Comparison of ENCODE assay signal across 21 cellular contexts in genomic region chr12:72236071-72236705, GRCh38. TPM values are rescaled to one million over a fixed set of nuclear protein-coding genes. Genes with fewer than 3 reads are reported as not detected.
"Had no signal": no experiment of that assay in that cellular context is flagged by ENCODE, and none has a peak within 500 bp of the region (broad histone marks: within the 10 kb centered on the region; RNA-seq: fewer than 3 reads in every experiment).

No MANE protein-coding gene starts in this region.

- H3K4me1 Mint-ChIP-seq: activated CD8-positive, alpha-beta memory T cell treated with anti-CD3 and anti-CD28 coated beads, Interleukin-2, amount 10 ng/mL, durations not matched to agents 7 days and 5 days; activated naive CD8-positive, alpha-beta T cell treated with anti-CD3 and anti-CD28 coated beads, Interleukin-2, amount 10 ng/mL, durations not matched to agents 7 days and 5 days; neural progenitor cell had no signal

- H3K4me3 ChIP-seq: coronary artery, hepatocyte, neural progenitor cell, pancreas, stomach, thoracic aorta had no signal

- H3K4me3 Mint-ChIP-seq: activated CD8-positive, alpha-beta memory T cell treated with anti-CD3 and anti-CD28 coated beads, Interleukin-2, amount 10 ng/mL, durations not matched to agents 7 days and 5 days; activated naive CD8-positive, alpha-beta T cell treated with anti-CD3 and anti-CD28 coated beads, Interleukin-2, amount 10 ng/mL, durations not matched to agents 7 days and 5 days; activated T-cell treated with anti-CD3 and anti-CD28 coated beads, Interleukin-2, amount 50 U/mL, for 4 hours; mesothelial cell of epicardium; neural progenitor cell had no signal

- H3K36me3 Mint-ChIP-seq: activated CD8-positive, alpha-beta memory T cell treated with anti-CD3 and anti-CD28 coated beads, Interleukin-2, amount 10 ng/mL, durations not matched to agents 7 days and 5 days; activated naive CD8-positive, alpha-beta T cell treated with anti-CD3 and anti-CD28 coated beads, Interleukin-2, amount 10 ng/mL, durations not matched to agents 7 days and 5 days; mesothelial cell of epicardium; neural progenitor cell had no signal

- DNase-seq: activated CD4-positive, alpha-beta T cell treated with anti-CD3 and anti-CD28 coated beads for 1 hour; activated CD4-positive, alpha-beta T cell treated with anti-CD3 and anti-CD28 coated beads, Interleukin-2, amount 50 U/mL, for 48 hours; activated CD8-positive, alpha-beta memory T cell treated with anti-CD3 and anti-CD28 coated beads, Interleukin-2, amount 10 ng/mL, durations not matched to agents 7 days and 5 days; activated gamma-delta T cell treated with Interleukin-2 at 50 U/mL for 16 hours; activated naive CD8-positive, alpha-beta T cell treated with anti-CD3 and anti-CD28 coated beads, Interleukin-2, amount 10 ng/mL, durations not matched to agents 7 days and 5 days; activated T-cell treated with anti-CD3 and anti-CD28 coated beads, Interleukin-2, amount 50 U/mL, for 4 hours; aorta; effector CD4-positive, alpha-beta T cell; foreskin melanocyte; kidney glomerular epithelial cell; pancreas; small intestine; stomach; T1000 had no signal

- H3K27me3 Mint-ChIP-seq: activated CD8-positive, alpha-beta memory T cell treated with anti-CD3 and anti-CD28 coated beads, Interleukin-2, amount 10 ng/mL, durations not matched to agents 7 days and 5 days; activated naive CD8-positive, alpha-beta T cell treated with anti-CD3 and anti-CD28 coated beads, Interleukin-2, amount 10 ng/mL, durations not matched to agents 7 days and 5 days had no signal

- ATAC-seq: activated CD8-positive, alpha-beta memory T cell treated with anti-CD3 and anti-CD28 coated beads, Interleukin-2, amount 10 ng/mL, durations not matched to agents 7 days and 5 days; activated T-cell treated with anti-CD3 and anti-CD28 coated beads, Interleukin-2, amount 50 U/mL, for 4 hours; pancreas had no signal

- H3K27ac Mint-ChIP-seq: activated CD8-positive, alpha-beta memory T cell treated with anti-CD3 and anti-CD28 coated beads, Interleukin-2, amount 10 ng/mL, durations not matched to agents 7 days and 5 days; activated naive CD8-positive, alpha-beta T cell treated with anti-CD3 and anti-CD28 coated beads, Interleukin-2, amount 10 ng/mL, durations not matched to agents 7 days and 5 days; mesothelial cell of epicardium; neural progenitor cell had no signal

- H3K9me3 Mint-ChIP-seq: activated naive CD8-positive, alpha-beta T cell treated with anti-CD3 and anti-CD28 coated beads, Interleukin-2, amount 10 ng/mL, durations not matched to agents 7 days and 5 days; neural progenitor cell had no signal

RNA-seq across cellular contexts. Expression of gene TRHDE, which starts 36.0 kb away (rescaled TPM):
- total RNA-seq: activated CD8-positive, alpha-beta memory T cell treated with anti-CD3 and anti-CD28 coated beads, Interleukin-2, amount 10 ng/mL, durations not matched to agents 7 days and 5 days; activated naive CD8-positive, alpha-beta T cell treated with anti-CD3 and anti-CD28 coated beads, Interleukin-2, amount 10 ng/mL, durations not matched to agents 7 days and 5 days; activated T-cell treated with anti-CD3 and anti-CD28 coated beads, Interleukin-2, amount 50 U/mL, for 4 hours; endothelial cell of umbilical vein; myocyte had no signal
